8 cellular contexts compared by ENCODE assay signal in the genomic region with DNA sequence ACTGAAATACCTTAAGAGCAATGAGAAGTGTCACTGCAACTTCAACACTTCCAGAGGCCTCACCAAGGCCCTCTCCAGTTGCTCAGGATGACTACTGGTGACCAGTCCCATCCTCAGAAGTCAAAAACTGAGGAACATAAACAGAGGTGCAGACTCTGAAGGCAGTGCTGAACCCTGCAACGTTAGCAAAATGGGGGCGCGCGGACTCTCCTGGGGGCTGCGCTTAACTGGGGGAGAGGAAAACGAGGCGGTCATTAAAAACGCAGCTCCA. TPM values are rescaled to one million over a fixed set of nuclear protein-coding genes. Genes with fewer than 3 reads are reported as not detected.
DNase-seq lines count a peak whose midpoint lies in the region; ATAC-seq and TF ChIP-seq lines count a peak whose summit lies in the region.

No MANE protein-coding gene starts in this region.

- H2AFZ ChIP-seq in mammary epithelial cell (ENCODE audit: low read depth, low read length), result peak overlapping the region; percentile 87

- no peak for DNase-seq in stimulated activated naive CD8-positive, alpha-beta T cell treated with anti-CD3 and anti-CD28 coated beads, Interleukin-15, Interleukin-2, amounts not matched to agents 100 U/mL and 50 U/mL, for 24 hours
- DNase-seq in mammary epithelial cell (no peak), aorta (peak in 1 of 2 donors; percentile 78), hypothalamus (lab: John Stamatoyannopoulos, UW) (no peak)

- peak overlapping the region; percentile 90 for H3K4me3 Mint-ChIP-seq in stimulated activated naive CD8-positive, alpha-beta T cell treated with anti-CD3 and anti-CD28 coated beads, Interleukin-15, Interleukin-2, amounts not matched to agents 100 ng/mL and 50 ng/mL, for 24 hours

- ATAC-seq in stimulated activated naive CD8-positive, alpha-beta T cell treated with anti-CD3 and anti-CD28 coated beads, Interleukin-15, Interleukin-2, amounts not matched to agents 100 U/mL and 50 U/mL, for 24 hours, result no peak
- no peak for ATAC-seq in aorta (ENCODE audit: low FRiP score)
- no peak for ATAC-seq in GM19035 (IDR thresholded peaks at IDR 0.05; ENCODE audit: unreplicated experiment)
- ATAC-seq in HG02973 (IDR thresholded peaks at IDR 0.05; ENCODE audit: unreplicated experiment), result no peak

- 0% methylated on average over 5 of the region's 8 CpGs for WGBS in mammary epithelial cell (ENCODE audit: low coverage, missing lambda C conversion rate)
- 1 to 4% methylated on average over 8 of the region's 8 CpGs for WGBS in aorta, 2 donors

- intact Hi-C loops in mammary epithelial cell (cut with micrococcal nuclease) (loop anchor here (2.0 to 5.0 kb wide), 3 partner anchors 83 to 589 kb away; no protein-coding TSS in a partner anchor), aorta (cut with DNase I) (loop anchor here (2.0 to 10.0 kb wide), 2 partner anchors 175 to 253 kb away; a partner anchor contains a TSS)

- H3K27ac Mint-ChIP-seq in stimulated activated naive CD8-positive, alpha-beta T cell treated with anti-CD3 and anti-CD28 coated beads, Interleukin-15, Interleukin-2, amounts not matched to agents 100 ng/mL and 50 ng/mL, for 24 hours, result peak overlapping the region; percentile 67

- no peak for TF ChIP-seq CTCF in mammary epithelial cell (conservative IDR thresholded peaks at IDR 0.05 in 1 of 2, IDR thresholded peaks at IDR 0.05 in 1 of 2; ENCODE audit: extremely low read depth in 1 of 2, insufficient read depth in 1 of 2, low read depth in 1 of 2, low read length in 2 of 2)

- CTCF ChIA-PET in mammary epithelial cell (lab: Charles Lee; ENCODE audit: low non-redundant PET), result interaction anchor here (0.6 to 0.7 kb wide), 4 partner anchors 107 to 598 kb away, joined by 3 to 10 read pairs (median 4); no protein-coding TSS in a partner anchor

- H3K27ac ChIP-seq in mammary epithelial cell (ENCODE audit: insufficient read depth, low read depth, low read length) (no peak overlapping the region), mucosa of rectum (ENCODE audit: low read depth in 2 of 2, low read length in 2 of 2) (no peak overlapping the region), aorta (ENCODE audit: low read depth in 1 of 2, low read length in 2 of 2) (peak overlapping the region in 1 of 2 donors; percentile 18)

- H3K27me3 ChIP-seq in mammary epithelial cell (ENCODE audit: insufficient read depth, low read length) (no peaks in the 10 kb centered on the region), mucosa of rectum (ENCODE audit: control insufficient read depth in 2 of 2, insufficient read depth in 2 of 2, low read length in 2 of 2) (no peaks in the 10 kb centered on the region), aorta (ENCODE audit: control insufficient read depth in 1 of 2, insufficient read depth in 2 of 2, low read length in 1 of 2) (no peaks in the 10 kb centered on the region)

- H3K4me3 ChIP-seq in mammary epithelial cell (replicated peaks in 1 of 3; ENCODE audit: insufficient read depth in 1 of 3, low read depth in 2 of 3, low read length in 3 of 3) (peak overlapping the region; percentile 67 to 82 (median 80)), mucosa of rectum (ENCODE audit: low read length in 2 of 2) (peak overlapping the region; percentile 92), aorta (ENCODE audit: low read length in 2 of 2) (peak overlapping the region; percentile 58 to 75)

- H3K4me1 ChIP-seq in mammary epithelial cell (ENCODE audit: insufficient read depth, low read length) (peaks cover 17% of the 10 kb centered on the region), mucosa of rectum (ENCODE audit: control insufficient read depth in 2 of 2, insufficient read depth in 2 of 2, low read length in 2 of 2) (peaks cover 22 to 23% of the 10 kb centered on the region in 2 donors), aorta (ENCODE audit: control insufficient read depth in 1 of 2, insufficient read depth in 2 of 2, low read length in 2 of 2) (no peaks in the 10 kb centered on the region)

- no peaks in the 10 kb centered on the region for H3K9me3 Mint-ChIP-seq in stimulated activated naive CD8-positive, alpha-beta T cell treated with anti-CD3 and anti-CD28 coated beads, Interleukin-15, Interleukin-2, amounts not matched to agents 100 ng/mL and 50 ng/mL, for 24 hours

- no peaks in the 10 kb centered on the region for H3K27me3 Mint-ChIP-seq in stimulated activated naive CD8-positive, alpha-beta T cell treated with anti-CD3 and anti-CD28 coated beads, Interleukin-15, Interleukin-2, amounts not matched to agents 100 ng/mL and 50 ng/mL, for 24 hours

- in situ Hi-C loops in mammary epithelial cell (cut with MboI; ENCODE audit: low sequenced_read_pairs in 2 of 2), result loop anchor here in 1 of 2 donors (25.0 kb wide), 2 partner anchors 258 to 267 kb away; a partner anchor contains a TSS

- H3K36me3 ChIP-seq in mammary epithelial cell (ENCODE audit: insufficient read depth, low read length), result no peaks in the 10 kb centered on the region
- H3K36me3 ChIP-seq in mucosa of rectum (ENCODE audit: control insufficient read depth in 2 of 2, insufficient read depth in 2 of 2, low read length in 2 of 2), result no peaks in the 10 kb centered on the region
- no peaks in the 10 kb centered on the region for H3K36me3 ChIP-seq in aorta (ENCODE audit: control insufficient read depth in 1 of 2, insufficient read depth in 2 of 2, low read length in 1 of 2)

- no TSS peak for BruUV-seq in mammary epithelial cell (replicated peaks; lab: Mats Ljungman, UMichigan)

- H4K20me1 ChIP-seq in mammary epithelial cell (ENCODE audit: insufficient read depth, low read length), result no peaks in the 10 kb centered on the region

- H3K36me3 Mint-ChIP-seq in stimulated activated naive CD8-positive, alpha-beta T cell treated with anti-CD3 and anti-CD28 coated beads, Interleukin-15, Interleukin-2, amounts not matched to agents 100 ng/mL and 50 ng/mL, for 24 hours (ENCODE audit: low read depth), result peaks cover 18% of the 10 kb centered on the region

- H3K9ac ChIP-seq in mammary epithelial cell (ENCODE audit: insufficient read depth, low read length) (no peak overlapping the region), mucosa of rectum (ENCODE audit: low read depth in 1 of 2, low read length in 2 of 2) (peak overlapping the region in 1 of 2 donors; percentile 76)

- H3K9me3 ChIP-seq in mammary epithelial cell (replicated peaks; ENCODE audit: insufficient read depth, low read length), result no peaks in the 10 kb centered on the region
- no peaks in the 10 kb centered on the region for H3K9me3 ChIP-seq in mucosa of rectum (ENCODE audit: control insufficient read depth in 2 of 2, low read length in 2 of 2)
- H3K9me3 ChIP-seq in aorta (ENCODE audit: control insufficient read depth, low read length), result no peaks in the 10 kb centered on the region

- peak overlapping the region; percentile 94 for H3K4me2 ChIP-seq in mammary epithelial cell (ENCODE audit: insufficient read depth, low read depth, low read length)

- peaks cover 20% of the 10 kb centered on the region for H3K4me1 Mint-ChIP-seq in stimulated activated naive CD8-positive, alpha-beta T cell treated with anti-CD3 and anti-CD28 coated beads, Interleukin-15, Interleukin-2, amounts not matched to agents 100 ng/mL and 50 ng/mL, for 24 hours (ENCODE audit: low read depth)

- dilution Hi-C loops in mammary epithelial cell (cut with HindIII; ENCODE audit: low sequenced_read_pairs), result no loop called here

- peaks cover 36% of the 10 kb centered on the region for H3K79me2 ChIP-seq in mammary epithelial cell (ENCODE audit: insufficient read depth, low read length)

RNA-seq across cellular contexts. Expression of a gene that starts 0.9 kb away (rescaled TPM):
- total RNA-seq in mammary epithelial cell (10 to 100 TPM; 12.3 to 15.6 TPM), aorta (10 to 100 TPM in 1 of 2 donors, 1 to 10 TPM in 1; 8.6 to 15.0 TPM)
- polyA plus RNA-seq in mammary epithelial cell (12.5 TPM), aorta (1 to 10 TPM; 2.3 to 5.2 TPM)
- polyA minus RNA-seq in mammary epithelial cell, result 10.2 TPM
